ENCODE assay signal across 28 cellular contexts in the genomic region with DNA sequence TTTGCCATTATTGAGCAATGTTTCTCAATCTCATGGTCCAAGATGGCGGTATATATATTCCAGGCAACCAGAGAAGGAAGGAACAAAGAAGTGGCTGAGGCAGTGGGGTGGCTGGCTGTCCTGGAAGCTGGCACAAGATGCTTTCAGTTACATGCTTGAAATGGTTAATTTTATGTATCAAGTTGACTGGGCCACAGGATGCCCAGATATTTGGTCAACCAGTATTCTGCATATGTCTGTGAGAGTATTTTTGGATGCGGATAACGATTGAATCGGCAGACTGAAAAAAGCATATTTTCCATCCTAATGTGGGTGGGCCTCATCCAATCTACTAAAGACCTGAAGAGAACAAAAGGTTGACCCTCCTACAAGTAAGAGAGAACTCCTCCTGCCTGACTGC. TPM values are rescaled to one million over a fixed set of nuclear protein-coding genes. Genes with fewer than 3 reads are reported as not detected.
"Had no signal": no experiment of that assay in that cellular context is flagged by ENCODE, and none has a peak within 500 bp of the region (broad histone marks: within the 10 kb centered on the region; RNA-seq: fewer than 3 reads in every experiment).

No MANE protein-coding gene starts in this region.

- H3K27me3 ChIP-seq: adrenal gland, cardiac muscle cell, dorsolateral prefrontal cortex, left lung, spleen, uterus had no signal

- ATAC-seq: activated CD8-positive, alpha-beta T cell treated with anti-CD3 and anti-CD28 coated beads for 36 hours; activated T-cell treated with anti-CD3 and anti-CD28 coated beads, Interleukin-2, amount 50 U/mL, for 72 hours; left lung; right cardiac atrium; T-cell had no signal

- H3K27ac ChIP-seq: cardiac muscle cell, dorsolateral prefrontal cortex, uterus had no signal

- H3K9me3 Mint-ChIP-seq: activated B cell treated with CpG ODN at 0.5 μM for 24 hours; activated CD8-positive, alpha-beta T cell treated with anti-CD3 and anti-CD28 coated beads for 36 hours; brain; nephron progenitor cell; stimulated activated naive CD8-positive, alpha-beta T cell treated with anti-CD3 and anti-CD28 coated beads, Interleukin-15, Interleukin-2, amounts not matched to agents 100 ng/mL and 50 ng/mL, for 24 hours; T-cell; T-helper 2 cell treated with Interferon-gamma antibody and Interleukin-4, amounts not matched to agents 5 μg/mL and 100 μg/mL, for 36 hours had no signal

- H3K9me3 ChIP-seq: adrenal gland, left lung, spleen, uterus had no signal

- H3K27me3 Mint-ChIP-seq: activated B cell treated with CpG ODN at 0.5 μM for 24 hours; activated CD8-positive, alpha-beta T cell treated with anti-CD3 and anti-CD28 coated beads for 36 hours; activated naive CD8-positive, alpha-beta T cell; naive B cell; stimulated activated naive CD8-positive, alpha-beta T cell treated with anti-CD3 and anti-CD28 coated beads, Interleukin-15, Interleukin-2, amounts not matched to agents 100 ng/mL and 50 ng/mL, for 24 hours; T-cell; type B pancreatic cell had no signal

- DNase-seq: activated B cell treated with CpG ODN at 0.5 μM for 24 hours; activated CD4-positive, alpha-beta T cell treated with anti-CD3 and anti-CD28 coated beads, Interleukin-2, amount 50 U/mL, for 1 hour; activated CD8-positive, alpha-beta T cell treated with anti-CD3 and anti-CD28 coated beads for 36 hours; activated naive CD4-positive, alpha-beta T cell; activated T-cell treated with anti-CD3 and anti-CD28 coated beads, Interleukin-2, amount 50 U/mL, for 72 hours; adrenal gland; aorta; cerebellar nuclear complex; dorsolateral prefrontal cortex; effector memory CD4-positive, alpha-beta T cell; left lung; naive B cell; nephron progenitor cell; occipital lobe; posterior cingulate gyrus; right cardiac atrium; spleen; substantia nigra; T-cell; uterus had no signal

- H3K27ac Mint-ChIP-seq: activated B cell treated with CpG ODN at 0.5 μM for 24 hours; activated CD8-positive, alpha-beta T cell treated with anti-CD3 and anti-CD28 coated beads for 36 hours; activated naive CD8-positive, alpha-beta T cell; activated T-cell treated with anti-CD3 and anti-CD28 coated beads, Interleukin-2, amount 50 U/mL, for 72 hours; brain; nephron progenitor cell; stimulated activated naive CD8-positive, alpha-beta T cell treated with anti-CD3 and anti-CD28 coated beads, Interleukin-15, Interleukin-2, amounts not matched to agents 100 ng/mL and 50 ng/mL, for 24 hours; T-cell; T-helper 2 cell treated with Interferon-gamma antibody and Interleukin-4, amounts not matched to agents 5 μg/mL and 100 μg/mL, for 36 hours; type B pancreatic cell had no signal

- H3K4me3 Mint-ChIP-seq: activated B cell treated with CpG ODN at 0.5 μM for 24 hours; activated CD8-positive, alpha-beta T cell treated with anti-CD3 and anti-CD28 coated beads for 36 hours; activated naive CD8-positive, alpha-beta T cell; activated T-cell treated with anti-CD3 and anti-CD28 coated beads, Interleukin-2, amount 50 U/mL, for 72 hours; brain; naive B cell; nephron progenitor cell; stimulated activated naive CD8-positive, alpha-beta T cell treated with anti-CD3 and anti-CD28 coated beads, Interleukin-15, Interleukin-2, amounts not matched to agents 100 ng/mL and 50 ng/mL, for 24 hours; T-cell; T-helper 2 cell treated with Interferon-gamma antibody and Interleukin-4, amounts not matched to agents 5 μg/mL and 100 μg/mL, for 36 hours; type B pancreatic cell had no signal

- H3K36me3 ChIP-seq: adrenal gland, cardiac muscle cell, left lung, spleen, uterus had no signal

- H3K4me1 ChIP-seq: uterus had no signal

- H3K4me3 ChIP-seq: adrenal gland, cardiac muscle cell, coronary artery, dorsolateral prefrontal cortex, left lung, lung, spleen, uterus had no signal

- H3K36me3 Mint-ChIP-seq: activated naive CD8-positive, alpha-beta T cell; brain; T-cell had no signal

RNA-seq across cellular contexts. Expression of gene MAP3K7CL, which starts 55.2 kb away (rescaled TPM):
- polyA plus RNA-seq: cardiac muscle cell had no signal
